Comparison of ENCODE assay signal across 17 cellular contexts in genomic region chr1:201258763-201259230, GRCh38. TPM values are rescaled to one million over a fixed set of nuclear protein-coding genes. Genes with fewer than 3 reads are reported as not detected.
A peak's percentile ranks its signal among the peaks of the same experiment; 100 is the strongest.
DNase-seq lines count a peak whose midpoint lies in the region; ATAC-seq and TF ChIP-seq lines count a peak whose summit lies in the region.
"Had no signal": no experiment of that assay in that cellular context is flagged by ENCODE, and none has a peak within 500 bp of the region (broad histone marks: within the 10 kb centered on the region; RNA-seq: fewer than 3 reads in every experiment).

No MANE protein-coding gene starts in this region.

- H3K4me1 Mint-ChIP-seq in natural killer cell: no peaks in the 10 kb centered on the region
- no peaks in the 10 kb centered on the region for H3K4me1 Mint-ChIP-seq in natural killer cell treated with Interleukin-12 subunit alpha and Interleukin-12 subunit beta and Interleukin-15 and Interleukin-18, amount 100 ng/mL, for 72 hours (ENCODE audit: low read depth in 2 of 2)

- H3K4me3 ChIP-seq in WERI-Rb-1 (ENCODE audit: low read depth, low read length) (no peak overlapping the region), vagina (no peak overlapping the region), mucosa of descending colon (no peak overlapping the region)

- H3K27me3 ChIP-seq in WERI-Rb-1 (ENCODE audit: insufficient read depth, low read depth, severe bottlenecking): peaks cover 5% of the 10 kb centered on the region
- H3K27me3 ChIP-seq in vagina: no peaks in the 10 kb centered on the region
- H3K27me3 ChIP-seq: BE2C had no signal

- H3K36me3 ChIP-seq in WERI-Rb-1 (no peaks in the 10 kb centered on the region), vagina (no peaks in the 10 kb centered on the region), mucosa of descending colon (ENCODE audit: low read depth) (no peaks in the 10 kb centered on the region)
- H3K36me3 ChIP-seq: BE2C had no signal

- peaks cover 34% of the 10 kb centered on the region for H3K4me1 ChIP-seq in vagina
- peaks cover 10% of the 10 kb centered on the region for H3K4me1 ChIP-seq in mucosa of descending colon (ENCODE audit: low read depth)

- no peaks in the 10 kb centered on the region for H3K9me3 Mint-ChIP-seq in natural killer cell
- no peaks in the 10 kb centered on the region for H3K9me3 Mint-ChIP-seq in natural killer cell treated with Interleukin-12 subunit alpha and Interleukin-12 subunit beta and Interleukin-15 and Interleukin-18, amount 100 ng/mL, for 72 hours

- H3K27ac ChIP-seq in WERI-Rb-1: no peak overlapping the region
- H3K27ac ChIP-seq in vagina: peak overlapping the region; percentile 45
- H3K27ac ChIP-seq in caudate nucleus (ENCODE audit: low read depth, low read length): no peak overlapping the region

- DNase-seq in natural killer cell (peak; percentile 7), WERI-Rb-1 (peak; percentile 27), islet precursor cell (peak; percentile 48), vagina (ENCODE audit: extremely low spot score in 2 of 2) (peak in 1 of 2 donors; percentile 95), caudate nucleus (lab: John Stamatoyannopoulos, UW) (no peak), mucosa of descending colon (no peak)
- DNase-seq in natural killer cell treated with Interleukin-12 subunit alpha and Interleukin-12 subunit beta and Interleukin-15 and Interleukin-18, amount 100 ng/mL, for 72 hours (ENCODE audit: low spot score): no peak
- DNase-seq: BE2C; CD4-positive, alpha-beta memory T cell; DMS79 treated with DMSO at 0.1 percent for 48 hours; MV-4-11; NCI-H2081 treated with DMSO at 0.1 percent for 48 hours; NCI-H526 had no signal

- intact Hi-C loops in natural killer cell (cut with micrococcal nuclease) (no loop called here), vagina (cut with DNase I) (no loop called here), mucosa of descending colon (cut with DNase I, micrococcal nuclease) (no loop called here)

- no peak overlapping the region for H3K4me3 Mint-ChIP-seq in natural killer cell
- no peak overlapping the region for H3K4me3 Mint-ChIP-seq in natural killer cell treated with Interleukin-12 subunit alpha and Interleukin-12 subunit beta and Interleukin-15 and Interleukin-18, amount 100 ng/mL, for 72 hours

- TF ChIP-seq CTCF in natural killer cell (IDR thresholded peaks at IDR 0.05) (no peak), WERI-Rb-1 (IDR thresholded peaks at IDR 0.05; ENCODE audit: low read depth, low read length) (peak; percentile 62), vagina (IDR thresholded peaks at IDR 0.05) (no peak), mucosa of descending colon (IDR thresholded peaks at IDR 0.05) (no peak)

- H3K9me3 ChIP-seq in WERI-Rb-1 (ENCODE audit: severe bottlenecking): peaks cover 5% of the 10 kb centered on the region
- no peaks in the 10 kb centered on the region for H3K9me3 ChIP-seq in vagina
- no peaks in the 10 kb centered on the region for H3K9me3 ChIP-seq in mucosa of descending colon
- H3K9me3 ChIP-seq: BE2C had no signal

- ATAC-seq in natural killer cell (no peak), mucosa of descending colon (no peak), HG03097 (IDR thresholded peaks at IDR 0.05; ENCODE audit: low FRiP score, unreplicated experiment) (no peak)
- no peak for ATAC-seq in natural killer cell treated with Interleukin-12 subunit alpha and Interleukin-12 subunit beta and Interleukin-15 and Interleukin-18, amount 100 ng/mL, for 72 hours

- no peak for TF ChIP-seq POLR2A in vagina (IDR thresholded peaks at IDR 0.05)

- no peaks in the 10 kb centered on the region for H3K36me3 Mint-ChIP-seq in natural killer cell
- H3K36me3 Mint-ChIP-seq in natural killer cell treated with Interleukin-12 subunit alpha and Interleukin-12 subunit beta and Interleukin-15 and Interleukin-18, amount 100 ng/mL, for 72 hours: no peaks in the 10 kb centered on the region
- H3K36me3 Mint-ChIP-seq: CD4-positive, alpha-beta memory T cell had no signal

- no peak overlapping the region for H3K27ac Mint-ChIP-seq in natural killer cell
- H3K27ac Mint-ChIP-seq in natural killer cell treated with Interleukin-12 subunit alpha and Interleukin-12 subunit beta and Interleukin-15 and Interleukin-18, amount 100 ng/mL, for 72 hours: no peak overlapping the region
- H3K27ac Mint-ChIP-seq: CD4-positive, alpha-beta memory T cell had no signal

- peaks cover 9 to 16% of the 10 kb centered on the region in 2 donors for H3K27me3 Mint-ChIP-seq in natural killer cell (ENCODE audit: low read depth in 2 of 2)
- H3K27me3 Mint-ChIP-seq in natural killer cell treated with Interleukin-12 subunit alpha and Interleukin-12 subunit beta and Interleukin-15 and Interleukin-18, amount 100 ng/mL, for 72 hours: peaks cover 8% of the 10 kb centered on the region in 2 donors

RNA-seq across cellular contexts. Expression of gene PKP1, which starts 24.5 kb away (rescaled TPM):
- total RNA-seq in natural killer cell (not detected), vagina (409 TPM), mucosa of descending colon (under 1 TPM in 2 of 3 donors, not detected in 1; 0.27 to 0.41 TPM)
- not detected for total RNA-seq in natural killer cell treated with Interleukin-12 subunit alpha and Interleukin-12 subunit beta and Interleukin-15 and Interleukin-18, amount 100 ng/mL, for 72 hours
- total RNA-seq: CD4-positive, alpha-beta memory T cell; H7; LHCN-M2; OCI-LY7 had no signal

Comparison
In these comparisons a context has a peak if more than half of its experiments do, and no peak if none do; other contexts are left out.
1. DNase-seq: peak in natural killer cell (single experiment), WERI-Rb-1 (single experiment) and islet precursor cell (single experiment); none in natural killer cell treated with Interleukin-12 subunit alpha and Interleukin-12 subunit beta and Interleukin-15 and Interleukin-18, amount 100 ng/mL, for 72 hours (single experiment), caudate nucleus (0 of 61) and mucosa of descending colon (0 of 3).
2. RNA of gene PKP1, which starts 24.5 kb away (total RNA-seq): 409 TPM in vagina (single experiment); 0.27 to 0.41 TPM in mucosa of descending colon, not detected in natural killer cell and not detected in natural killer cell treated with Interleukin-12 subunit alpha and Interleukin-12 subunit beta and Interleukin-15 and Interleukin-18, amount 100 ng/mL, for 72 hours; every median in the first group is over 100 times any median in the second.